Comparison of ENCODE assay signal across 14 cellular contexts in genomic region chr18:3983351-3983969, GRCh38.
DNase-seq lines count a peak whose midpoint lies in the region; FAIRE-seq and TF ChIP-seq lines count a peak whose summit lies in the region.
"Had no signal": no experiment of that assay in that cellular context is flagged by ENCODE, and none has a peak within 500 bp of the region (broad histone marks: within the 10 kb centered on the region; RNA-seq: fewer than 3 reads in every experiment).

No MANE protein-coding gene starts in this region.

- peak overlapping the region; percentile 98 for H3K27ac ChIP-seq in mammary epithelial cell (ENCODE audit: insufficient read depth, low read depth, low read length)

- DNase-seq in Caki2 (ENCODE audit: low read depth) (peak; percentile 59), NCI-H187 (lab: John Stamatoyannopoulos, UW) (peak; percentile 39 to 52), mammary epithelial cell (peak; percentile 97), myocyte (ENCODE audit: low read depth) (peak; percentile 88), D341Med (ENCODE audit: low spot score) (no peak), immature natural killer cell (no peak), middle frontal gyrus (ENCODE audit: extremely low spot score, low spot score) (no peak), frontal cortex (ENCODE audit: low spot score in 2 of 2) (no peak)
- DNase-seq: activated CD8-positive, alpha-beta T cell treated with anti-CD3 and anti-CD28 coated beads, Interleukin-2, amount 10 ng/mL, durations not matched to agents 7 days and 5 days; effector CD8-positive, alpha-beta T cell; NCI-H1436 had no signal

- peaks cover 0 to 4% (median 0%) of the 10 kb centered on the region in 3 donors for H3K27me3 Mint-ChIP-seq in immature natural killer cell (ENCODE audit: low read depth in 3 of 3)

- under 1% methylated on average over 5 of the region's 5 CpGs for whole genome bisulfite sequencing in mammary epithelial cell (ENCODE audit: low coverage, missing lambda C conversion rate)

- intact Hi-C loops in mammary epithelial cell (cut with micrococcal nuclease), result loop anchor here (5.0 to 10.0 kb wide), 3 partner anchors 76 to 719 kb away; partner anchors contain the start of gene MYL12B

- CTCF ChIA-PET in mammary epithelial cell (lab: Charles Lee; ENCODE audit: low non-redundant PET), result no interaction called here

- H3K9me3 Mint-ChIP-seq in immature natural killer cell, result peaks cover 2 to 9% (median 8%) of the 10 kb centered on the region in 6 donors

- no peak overlapping the region for H3K4me3 Mint-ChIP-seq in immature natural killer cell
- H3K4me3 Mint-ChIP-seq: activated CD8-positive, alpha-beta T cell treated with anti-CD3 and anti-CD28 coated beads, Interleukin-2, amount 10 ng/mL, durations not matched to agents 7 days and 5 days; activated naive CD8-positive, alpha-beta T cell; nephron; T-helper 1 cell treated with Interleukin-12 subunit alpha and Interleukin-12 subunit beta and Interleukin-4 antibody, amounts not matched to agents 30 μg/mL and 1 μg/mL, for 36 hours had no signal

- no peaks in the 10 kb centered on the region for H3K36me3 ChIP-seq in mammary epithelial cell (ENCODE audit: insufficient read depth, low read length)

- H3K9me3 ChIP-seq in mammary epithelial cell (replicated peaks; ENCODE audit: insufficient read depth, low read length), result no peaks in the 10 kb centered on the region

- no peak for TF ChIP-seq CTCF in mammary epithelial cell (conservative IDR thresholded peaks at IDR 0.05 in 1 of 2, IDR thresholded peaks at IDR 0.05 in 1 of 2; ENCODE audit: extremely low read depth in 1 of 2, insufficient read depth in 1 of 2, low read depth in 1 of 2, low read length in 2 of 2)

- in situ Hi-C loops in Caki2 (cut with HindIII; ENCODE audit: low pct_unique_long_range_greater_than_20kb, low sequenced_read_pairs) (no loop called here), mammary epithelial cell (cut with MboI; ENCODE audit: low sequenced_read_pairs in 2 of 2) (loop anchor here (10.0 to 25.0 kb wide), 4 partner anchors 109 to 696 kb away; no protein-coding TSS in a partner anchor)

- peak overlapping the region; percentile 80 for H3K9ac ChIP-seq in mammary epithelial cell (ENCODE audit: insufficient read depth, low read length)

- H4K20me1 ChIP-seq in mammary epithelial cell (ENCODE audit: insufficient read depth, low read length), result no peaks in the 10 kb centered on the region

- peak overlapping the region; percentile 45 for H3K4me2 ChIP-seq in mammary epithelial cell (ENCODE audit: insufficient read depth, low read depth, low read length)

- dilution Hi-C loops in mammary epithelial cell (cut with HindIII; ENCODE audit: low sequenced_read_pairs), result loop anchor here (25.0 kb wide), 2 partner anchors 221 to 696 kb away; no protein-coding TSS in a partner anchor

- no peak overlapping the region for H3K27ac Mint-ChIP-seq in immature natural killer cell
- H3K27ac Mint-ChIP-seq: activated CD8-positive, alpha-beta T cell treated with anti-CD3 and anti-CD28 coated beads, Interleukin-2, amount 10 ng/mL, durations not matched to agents 7 days and 5 days; activated naive CD8-positive, alpha-beta T cell; nephron; T-helper 1 cell treated with Interleukin-12 subunit alpha and Interleukin-12 subunit beta and Interleukin-4 antibody, amounts not matched to agents 30 μg/mL and 1 μg/mL, for 36 hours had no signal

- peaks cover 7 to 9% of the 10 kb centered on the region in 2 donors for H3K4me1 Mint-ChIP-seq in immature natural killer cell

- no peak for FAIRE-seq in frontal cortex (lab: Jason Lieb, UNC)

- H3K4me1 ChIP-seq in mammary epithelial cell (ENCODE audit: insufficient read depth, low read length), result peaks cover 38% of the 10 kb centered on the region

- H3K27me3 ChIP-seq in mammary epithelial cell (ENCODE audit: insufficient read depth, low read length), result no peaks in the 10 kb centered on the region

- H3K4me3 ChIP-seq in mammary epithelial cell (replicated peaks in 1 of 3; ENCODE audit: insufficient read depth in 1 of 3, low read depth in 2 of 3, low read length in 3 of 3), result no peak overlapping the region

- BruUV-seq in mammary epithelial cell (replicated peaks; lab: Mats Ljungman, UMichigan), result no TSS peak

- H3K79me2 ChIP-seq in mammary epithelial cell (ENCODE audit: insufficient read depth, low read length), result no peaks in the 10 kb centered on the region

- no peak overlapping the region for H2AFZ ChIP-seq in mammary epithelial cell (ENCODE audit: low read depth, low read length)

- H3K36me3 Mint-ChIP-seq in immature natural killer cell, result peaks cover 0 to 3% (median 0%) of the 10 kb centered on the region in 3 donors

Comparison
In these comparisons a context has a peak if more than half of its experiments do, and no peak if none do; other contexts are left out.
1. DNase-seq: peak in Caki2 (single experiment), NCI-H187 (2 of 2), mammary epithelial cell (single experiment) and myocyte (single experiment); none in D341Med (single experiment), immature natural killer cell (0 of 3), middle frontal gyrus (single experiment) and frontal cortex (0 of 2).